ENCODE assay signal across 8 cellular contexts in genomic region chr1:150564051-150564991, GRCh38. TPM values are rescaled to one million over a fixed set of nuclear protein-coding genes. Genes with fewer than 3 reads are reported as not detected.
DNase-seq lines count a peak whose midpoint lies in the region; ATAC-seq and TF ChIP-seq lines count a peak whose summit lies in the region.

No MANE protein-coding gene starts in this region.

- H3K4me1 ChIP-seq in heart right ventricle = peaks cover 60 to 95% (median 88%) of the 10 kb centered on the region in 9 donors
- peaks cover 14% of the 10 kb centered on the region for H3K4me1 ChIP-seq in mesendoderm (ENCODE audit: control insufficient read depth, low read depth, low read length)
- peaks cover 41 to 47% of the 10 kb centered on the region in 2 donors for H3K4me1 ChIP-seq in uterus

- H3K27me3 ChIP-seq in heart right ventricle = no peaks in the 10 kb centered on the region
- H3K27me3 ChIP-seq in brain microvascular endothelial cell (replicated peaks) = no peaks in the 10 kb centered on the region
- no peaks in the 10 kb centered on the region for H3K27me3 ChIP-seq in mesendoderm (ENCODE audit: insufficient read depth, low read length, poor library complexity)
- H3K27me3 ChIP-seq in uterus = no peaks in the 10 kb centered on the region

- H2AK5ac ChIP-seq in mesendoderm (ENCODE audit: low read length) = no peak overlapping the region

- no peak overlapping the region for H3K4me2 ChIP-seq in mesendoderm (ENCODE audit: low read length)

- no peak for DNase-seq in heart right ventricle
- DNase-seq in Right ventricle myocardium superior = no peak
- DNase-seq in brain microvascular endothelial cell = no peak
- no peak for DNase-seq in mesendoderm
- DNase-seq in uterus = peak in 1 of 2 donors; percentile 29
- DNase-seq in SW 1271 (lab: John Stamatoyannopoulos, UW) = no peak
- no peak for DNase-seq in NCI-H2227 (lab: John Stamatoyannopoulos, UW; ENCODE audit: unreplicated experiment)
- DNase-seq in LoVo (ENCODE audit: low spot score) = no peak

- H3K27ac ChIP-seq in heart right ventricle (peak overlapping the region; percentile 91 to 100 (median 100)), brain microvascular endothelial cell (peak overlapping the region; percentile 98), mesendoderm (ENCODE audit: low read depth, low read length) (no peak overlapping the region), uterus (peak overlapping the region; percentile 99)

- in situ Hi-C loops in brain microvascular endothelial cell (cut with HindIII; ENCODE audit: low pct_ligation_motif_present, low sequenced_read_pairs) = no loop called here

- H3K9ac ChIP-seq in mesendoderm (ENCODE audit: low read length) = peak overlapping the region; percentile 17

- no peak overlapping the region for H2BK5ac ChIP-seq in mesendoderm (ENCODE audit: low read length)

- no peak overlapping the region for H2BK120ac ChIP-seq in mesendoderm (ENCODE audit: low read depth, low read length)

- no peak for ATAC-seq in heart right ventricle
- ATAC-seq in Right ventricle myocardium superior (ENCODE audit: poor library complexity) = no peak

- H3K4ac ChIP-seq in mesendoderm (ENCODE audit: low read depth, low read length) = no peak overlapping the region

- no peak overlapping the region for H3K23ac ChIP-seq in mesendoderm (ENCODE audit: low read length)

- peaks cover 8% of the 10 kb centered on the region for H3K79me1 ChIP-seq in mesendoderm (ENCODE audit: low read length)

- H3K36me3 ChIP-seq in heart right ventricle (peaks cover 0 to 1% (median 0%) of the 10 kb centered on the region in 9 donors), brain microvascular endothelial cell (replicated peaks) (no peaks in the 10 kb centered on the region), mesendoderm (ENCODE audit: control insufficient read depth, insufficient read depth, low read length) (no peaks in the 10 kb centered on the region), uterus (no peaks in the 10 kb centered on the region)

- TF ChIP-seq CTCF in heart right ventricle (IDR thresholded peaks at IDR 0.05) = no peak
- TF ChIP-seq CTCF in brain microvascular endothelial cell (IDR thresholded peaks at IDR 0.05; ENCODE audit: low read depth, low read length, missing control alignments) = no peak
- TF ChIP-seq CTCF in uterus (IDR thresholded peaks at IDR 0.05) = no peak

- TF ChIP-seq POLR2A in uterus (IDR thresholded peaks at IDR 0.05) = no peak

- no peak overlapping the region for H4K5ac ChIP-seq in mesendoderm (ENCODE audit: low read length)

- intact Hi-C loops in heart right ventricle (cut with DNase I) (loop anchor here in 7 of 10 donors (5.0 to 10.0 kb wide), 6 partner anchors 53 to 250 kb away; partner anchors contain the start of genes GOLPH3L (in 2 of the 7) and CTSK (in 1 of the 7)), Right ventricle myocardium superior (cut with DNase I) (loop anchor here (5.0 kb wide), 1 partner anchor 363 kb away; the partner anchor contains the start of gene SETDB1), uterus (cut with DNase I; ENCODE audit: low total_unique reads) (loop anchor here (5.0 kb wide), 1 partner anchor 58 kb away; no protein-coding TSS in a partner anchor)

- H3K4me3 ChIP-seq in heart right ventricle = peak overlapping the region in 1 of 10 donors; percentile 61
- H3K4me3 ChIP-seq in brain microvascular endothelial cell (ENCODE audit: low read depth, low read length) = no peak overlapping the region
- no peak overlapping the region for H3K4me3 ChIP-seq in mesendoderm (ENCODE audit: low read length)
- H3K4me3 ChIP-seq in uterus = no peak overlapping the region

- H3K56ac ChIP-seq in mesendoderm (ENCODE audit: low read length) = no peak overlapping the region

- H3K79me2 ChIP-seq in mesendoderm (ENCODE audit: control insufficient read depth, insufficient read depth, low read length) = peaks cover 17% of the 10 kb centered on the region

- H4K8ac ChIP-seq in mesendoderm (ENCODE audit: low read depth, low read length) = no peak overlapping the region

- WGBS in heart right ventricle, 2 donors = 72 to 78% methylated on average over 5 of the region's 5 CpGs
- WGBS in mesendoderm (ENCODE audit: extremely low coverage, insufficient coverage, low lambda C conversion rate) = no CpG with 5 or more reads among the region's 5 CpGs

- no peak overlapping the region for H3K18ac ChIP-seq in mesendoderm (ENCODE audit: low read length)

- H2BK15ac ChIP-seq in mesendoderm (replicated peaks; ENCODE audit: low read depth) = no peak overlapping the region

- H3K9me3 ChIP-seq in heart right ventricle (no peaks in the 10 kb centered on the region), uterus (no peaks in the 10 kb centered on the region)

RNA-seq across cellular contexts. Expression of gene MCL1, which starts 15.1 kb away (rescaled TPM):
- total RNA-seq in heart right ventricle (100 to 1,000 TPM in 8 of 10 donors, 10 to 100 TPM in 2; 76.4 to 155 (median 122) TPM), Right ventricle myocardium superior (85.9 TPM), uterus (100 to 1,000 TPM; 125 to 266 (median 207) TPM)
- polyA plus RNA-seq in heart right ventricle = 10 to 100 TPM; 54.3 to 77.7 TPM
- 146 TPM for polyA plus RNA-seq in mesendoderm (2013, experiment 1 of 2)
- 147 TPM for polyA plus RNA-seq in mesendoderm (2013, experiment 2 of 2)

RNA-seq across cellular contexts. Expression of gene ADAMTSL4, which starts 15.1 kb away (rescaled TPM):
- total RNA-seq in heart right ventricle (10 to 100 TPM; 22.2 to 86.5 (median 40.7) TPM), Right ventricle myocardium superior (64.4 TPM), uterus (100 to 1,000 TPM in 1 of 4 donors, 10 to 100 TPM in 3; 15.9 to 133 (median 35.4) TPM)
- 10 to 100 TPM; 46.6 to 71.4 TPM for polyA plus RNA-seq in heart right ventricle
- polyA plus RNA-seq in mesendoderm (2013, experiment 1 of 2) = 1.8 TPM
- 2.3 TPM for polyA plus RNA-seq in mesendoderm (2013, experiment 2 of 2)

RNA-seq across cellular contexts. Expression of gene FALEC, which starts 48.8 kb away (rescaled TPM):
- total RNA-seq in heart right ventricle (under 1 TPM in 2 of 10 donors, not detected in 8; 0.46 to 0.60 TPM), Right ventricle myocardium superior (not detected), uterus (1 to 10 TPM in 1 of 4 donors, under 1 TPM in 1, not detected in 2; 0.88 to 1.0 TPM)
- not detected for polyA plus RNA-seq in heart right ventricle
- not detected for polyA plus RNA-seq in mesendoderm (2013, experiment 1 of 2)
- polyA plus RNA-seq in mesendoderm (2013, experiment 2 of 2) = 0.24 TPM

RNA-seq across cellular contexts. Expression of gene ECM1, which starts 56.4 kb away (rescaled TPM):
- total RNA-seq in heart right ventricle (10 to 100 TPM in 8 of 10 donors, 1 to 10 TPM in 2; 5.8 to 26.3 (median 12.8) TPM), Right ventricle myocardium superior (16.7 TPM), uterus (10 to 100 TPM in 2 of 4 donors, 1 to 10 TPM in 2; 1.5 to 38.5 (median 9.5) TPM)
- 10 to 100 TPM; 24.7 to 28.2 TPM for polyA plus RNA-seq in heart right ventricle
- polyA plus RNA-seq in mesendoderm (2013, experiment 1 of 2) = 1.3 TPM
- polyA plus RNA-seq in mesendoderm (2013, experiment 2 of 2) = 1.1 TPM
